In genomic region chr16:10390330-10390729, GRCh38 we compare ENCODE assay signal across 22 cellular contexts. TPM values are rescaled to one million over a fixed set of nuclear protein-coding genes. Genes with fewer than 3 reads are reported as not detected.
A peak's percentile ranks its signal among the peaks of the same experiment; 100 is the strongest.
DNase-seq lines count a peak whose midpoint lies in the region; ATAC-seq, FAIRE-seq and TF ChIP-seq lines count a peak whose summit lies in the region.
"Had no signal": no experiment of that assay in that cellular context is flagged by ENCODE, and none has a peak within 500 bp of the region (broad histone marks: within the 10 kb centered on the region; RNA-seq: fewer than 3 reads in every experiment).

No MANE protein-coding gene starts in this region.

- BruUV-seq in HepG2 (replicated peaks; lab: Mats Ljungman, UMichigan), result no TSS peak

- H3K4me2 ChIP-seq in HepG2 (ENCODE audit: low read depth, low read length), result peak overlapping the region; percentile 99; the same call in 1 of the 2 replicates
- H3K4me2 ChIP-seq: BLaER1 had no signal

- H3K4me1 Mint-ChIP-seq in activated CD4-positive, alpha-beta T cell treated with anti-CD3 and anti-CD28 coated beads, Interleukin-2, amount 10 ng/mL, durations not matched to agents 24 days and 14 days, result peaks cover 34% of the 10 kb centered on the region
- peaks cover 28% of the 10 kb centered on the region for H3K4me1 Mint-ChIP-seq in T-helper 17 cell
- peaks cover 35 to 67% (median 53%) of the 10 kb centered on the region in 7 donors for H3K4me1 Mint-ChIP-seq in naive thymus-derived CD4-positive, alpha-beta T cell

- no peaks in the 10 kb centered on the region for H3K27me3 Mint-ChIP-seq in activated CD4-positive, alpha-beta T cell treated with anti-CD3 and anti-CD28 coated beads, Interleukin-2, amount 10 ng/mL, durations not matched to agents 24 days and 14 days
- H3K27me3 Mint-ChIP-seq in T-helper 17 cell, result no peaks in the 10 kb centered on the region
- peaks cover 0 to 3% (median 0%) of the 10 kb centered on the region in 5 donors for H3K27me3 Mint-ChIP-seq in naive thymus-derived CD4-positive, alpha-beta T cell

- H3K27ac Mint-ChIP-seq in activated CD4-positive, alpha-beta T cell treated with anti-CD3 and anti-CD28 coated beads, Interleukin-2, amount 10 ng/mL, durations not matched to agents 24 days and 14 days, result peak overlapping the region; percentile 48
- H3K27ac Mint-ChIP-seq in T-helper 17 cell, result peak overlapping the region; percentile 67
- H3K27ac Mint-ChIP-seq in naive thymus-derived CD4-positive, alpha-beta T cell, result peak overlapping the region in 7 of 9 donors; percentile 51 to 83 (median 73)
- H3K27ac Mint-ChIP-seq: H9 had no signal

- CTCF ChIA-PET in HepG2 (lab: Yijun Ruan, JAX; ENCODE audit: low intra/inter-chr PET ratio, low total read pairs), result no interaction called here
- CTCF ChIA-PET in naive thymus-derived CD4-positive, alpha-beta T cell (lab: Charles Lee), result no interaction called here

- FAIRE-seq in HepG2 (lab: Jason Lieb, UNC), result no peak
- FAIRE-seq: HTR-8/SVneo had no signal

- TF ChIP-seq CTCF in HepG2 (CRISPR knock-in tag; IDR thresholded peaks at IDR 0.05), result no peak
- TF ChIP-seq CTCF in right lobe of liver (IDR thresholded peaks at IDR 0.05), result no peak

- DNase-seq in activated CD4-positive, alpha-beta T cell treated with anti-CD3 and anti-CD28 coated beads, Interleukin-2, amount 10 ng/mL, durations not matched to agents 24 days and 14 days, result no peak
- no peak for DNase-seq in activated CD4-positive, alpha-beta T cell treated with anti-CD3 and anti-CD28 coated beads for 48 hours
- DNase-seq in HepG2 (ENCODE audit: low spot score) (no peak), right lobe of liver (no peak), T-helper 17 cell (no peak), SK-N-DZ (ENCODE audit: low spot score) (no peak)
- DNase-seq in naive thymus-derived CD4-positive, alpha-beta T cell, result no peak
- DNase-seq: 8988T; Caco-2; H9; MV-4-11; NCI-H1436; NCI-H2029 treated with DMSO at 0.1 percent for 48 hours; NCI-H2171 treated with DMSO at 0.1 percent for 48 hours; NCI-H446 treated with DMSO at 0.1 percent for 48 hours; NK-92 treated with Interleukin-12 subunit alpha and Interleukin-12 subunit beta, amount 100 ng/mL, for 24 hours; OCI-M1; SIG-M5 had no signal

- peaks cover 0 to 6% of the 10 kb centered on the region in 2 experiments; a peak in 2 of 5 replicates for H3K36me3 ChIP-seq in HepG2 (replicated peaks in 1 of 2; ENCODE audit: control insufficient read depth in 1 of 2, insufficient read depth in 2 of 2, low read length in 2 of 2)
- no peaks in the 10 kb centered on the region for H3K36me3 ChIP-seq in right lobe of liver
- peaks cover 0 to 17% (median 0%) of the 10 kb centered on the region in 3 experiments for H3K36me3 ChIP-seq in naive thymus-derived CD4-positive, alpha-beta T cell (ENCODE audit: control insufficient read depth in 2 of 3, insufficient read depth in 3 of 3, low read length in 3 of 3)

- in situ Hi-C loops in HepG2 (cut with HindIII; ENCODE audit: extremely low pct_ligation_motif_present, low pct_unique_long_range_greater_than_20kb), result no loop called here

- ATAC-seq in HepG2 (no peak), right lobe of liver (no peak), T-helper 17 cell (no peak), GM18519 (IDR thresholded peaks at IDR 0.05; ENCODE audit: low FRiP score, unreplicated experiment) (no peak)
- no peak for ATAC-seq in naive thymus-derived CD4-positive, alpha-beta T cell

- TF ChIP-seq RAD21 in HepG2 (CRISPR knock-in tag; IDR thresholded peaks at IDR 0.05), result no peak

- peaks cover 82% of the 10 kb centered on the region for H3K79me2 ChIP-seq in HepG2 (ENCODE audit: insufficient read depth, low read length)

- H3K4me3 Mint-ChIP-seq in activated CD4-positive, alpha-beta T cell treated with anti-CD3 and anti-CD28 coated beads, Interleukin-2, amount 10 ng/mL, durations not matched to agents 24 days and 14 days, result no peak overlapping the region
- H3K4me3 Mint-ChIP-seq in T-helper 17 cell, result no peak overlapping the region
- peak overlapping the region; percentile 45 to 93 (median 64) for H3K4me3 Mint-ChIP-seq in naive thymus-derived CD4-positive, alpha-beta T cell
- H3K4me3 Mint-ChIP-seq: H9 had no signal

- intact Hi-C loops in activated CD4-positive, alpha-beta T cell treated with anti-CD3 and anti-CD28 coated beads, Interleukin-2, amount 10 ng/mL, durations not matched to agents 24 days and 14 days (cut with micrococcal nuclease), result no loop called here
- intact Hi-C loops in HepG2 (cut with micrococcal nuclease; ENCODE audit: unreplicated experiment), result no loop called here
- intact Hi-C loops in right lobe of liver (cut with DNase I), result no loop called here
- intact Hi-C loops in naive thymus-derived CD4-positive, alpha-beta T cell (cut with micrococcal nuclease), result no loop called here

- peaks cover 73% of the 10 kb centered on the region for H3K4me1 ChIP-seq in HepG2 (ENCODE audit: insufficient read depth, low read length)
- peaks cover 0 to 13% (median 6%) of the 10 kb centered on the region in 4 donors for H3K4me1 ChIP-seq in right lobe of liver
- H3K4me1 ChIP-seq in naive thymus-derived CD4-positive, alpha-beta T cell (ENCODE audit: control insufficient read depth in 2 of 2, insufficient read depth in 2 of 2, low read length in 2 of 2), result peaks cover 15 to 16% of the 10 kb centered on the region in 2 donors
- H3K4me1 ChIP-seq: Caco-2 had no signal

- peaks cover 3% of the 10 kb centered on the region for H3K9me3 Mint-ChIP-seq in activated CD4-positive, alpha-beta T cell treated with anti-CD3 and anti-CD28 coated beads, Interleukin-2, amount 10 ng/mL, durations not matched to agents 24 days and 14 days
- peaks cover 0 to 30% (median 17%) of the 10 kb centered on the region in 11 donors for H3K9me3 Mint-ChIP-seq in naive thymus-derived CD4-positive, alpha-beta T cell

- peaks cover 14% of the 10 kb centered on the region; the same call in 1 of the 2 replicates for H4K20me1 ChIP-seq in HepG2 (ENCODE audit: insufficient read depth, low read length)
- H4K20me1 ChIP-seq: BLaER1 had no signal

- H2AFZ ChIP-seq in HepG2 (ENCODE audit: low read length), result no peak overlapping the region

- POLR2A ChIA-PET in HepG2 (lab: Yijun Ruan, JAX), result interaction anchor here (1.6 to 3.0 kb wide), 5 partner anchors 28 to 354 kb away, joined by 4 to 11 read pairs (median 6); partner anchors contain the start of gene NUBP1
- POLR2A ChIA-PET in naive thymus-derived CD4-positive, alpha-beta T cell (lab: Charles Lee), result interaction anchor here (0.6 to 0.7 kb wide), 3 partner anchors 9 to 68 kb away, joined by 3 read pairs; no protein-coding TSS in a partner anchor

- no peak; a peak in 1 of 4 replicates for TF ChIP-seq POLR2A in HepG2 (IDR thresholded peaks at IDR 0.05; ENCODE audit: insufficient read depth in 1 of 2, low read depth in 2 of 2, low read length in 2 of 2)
- no peak for TF ChIP-seq POLR2A in right lobe of liver (IDR thresholded peaks at IDR 0.05)

- peaks cover 44% of the 10 kb centered on the region for H3K36me3 Mint-ChIP-seq in activated CD4-positive, alpha-beta T cell treated with anti-CD3 and anti-CD28 coated beads, Interleukin-2, amount 10 ng/mL, durations not matched to agents 24 days and 14 days (ENCODE audit: low read depth)
- H3K36me3 Mint-ChIP-seq in T-helper 17 cell (ENCODE audit: low read depth), result peaks cover 9% of the 10 kb centered on the region
- peaks cover 6 to 51% (median 45%) of the 10 kb centered on the region in 5 donors for H3K36me3 Mint-ChIP-seq in naive thymus-derived CD4-positive, alpha-beta T cell

- H3K4me3 ChIP-seq in HepG2 (replicated peaks in 1 of 3; ENCODE audit: insufficient read depth in 1 of 3, low read depth in 2 of 3, low read length in 3 of 3) (no peak overlapping the region), right lobe of liver (no peak overlapping the region)
- H3K4me3 ChIP-seq in naive thymus-derived CD4-positive, alpha-beta T cell (ENCODE audit: low read length), result no peak overlapping the region
- H3K4me3 ChIP-seq: BLaER1 had no signal

- TF ChIP-seq EP300 in HepG2 (IDR thresholded peaks at IDR 0.05; ENCODE audit: low read depth in 2 of 2, low read length in 2 of 2) (no peak), HepG2 (CRISPR knock-in tag; IDR thresholded peaks at IDR 0.05; ENCODE audit: borderline replicate concordance) (no peak)

- H3K9me3 ChIP-seq in HepG2 (ENCODE audit: low read length) (no peaks in the 10 kb centered on the region), right lobe of liver (no peaks in the 10 kb centered on the region), T-helper 17 cell (ENCODE audit: control insufficient read depth, low read length, poor library complexity, severe bottlenecking) (no peaks in the 10 kb centered on the region)
- H3K9me3 ChIP-seq in naive thymus-derived CD4-positive, alpha-beta T cell (ENCODE audit: control insufficient read depth in 2 of 3, low read length in 3 of 3), result peaks cover 0 to 6% (median 0%) of the 10 kb centered on the region in 3 experiments
- H3K9me3 ChIP-seq: Caco-2 had no signal

- H3K27ac ChIP-seq in HepG2 (ENCODE audit: extremely low read length, insufficient read depth, low read length), result peak overlapping the region; percentile 46
- H3K27ac ChIP-seq in right lobe of liver, result no peak overlapping the region
- H3K27ac ChIP-seq in naive thymus-derived CD4-positive, alpha-beta T cell (ENCODE audit: low read depth, low read length), result no peak overlapping the region
- H3K27ac ChIP-seq: BLaER1, HL-60 had no signal

- no peak overlapping the region for H3K9ac ChIP-seq in HepG2 (ENCODE audit: insufficient read depth, low read depth, low read length)
- H3K9ac ChIP-seq: BLaER1 had no signal

- H3K27me3 ChIP-seq in HepG2 (ENCODE audit: control insufficient read depth in 1 of 2, insufficient read depth in 2 of 2, low read length in 2 of 2) (no peaks in the 10 kb centered on the region; a peak in 1 of 5 replicates), right lobe of liver (no peaks in the 10 kb centered on the region)
- H3K27me3 ChIP-seq in naive thymus-derived CD4-positive, alpha-beta T cell (ENCODE audit: control insufficient read depth in 2 of 2, insufficient read depth in 2 of 2, low read length in 2 of 2), result no peaks in the 10 kb centered on the region
- H3K27me3 ChIP-seq: BLaER1 had no signal

RNA-seq across cellular contexts. Expression of gene ATF7IP2, which starts 4.5 kb away (rescaled TPM):
- total RNA-seq in activated CD4-positive, alpha-beta T cell treated with anti-CD3 and anti-CD28 coated beads, Interleukin-2, amount 10 ng/mL, durations not matched to agents 24 days and 14 days, result 22.3 and 23.4 TPM in 2 replicates
- 98.1 and 117 TPM in 2 replicates for total RNA-seq in HepG2 (2016; rRNA removed; fragmentation: Illumina TruSeq; extraction: Trizol)
- 101 and 109 TPM in 2 replicates for total RNA-seq in HepG2 (2016; cell fraction: cytosol; rRNA removed; fragmentation: Illumina TruSeq; extraction: Trizol; ENCODE audit: low read depth)
- 106 and 115 TPM in 2 replicates for total RNA-seq in HepG2 (2016; cell fraction: insoluble cytoplasmic fraction; rRNA removed; fragmentation: Illumina TruSeq; extraction: Trizol)
- total RNA-seq in HepG2 (2016; cell fraction: membrane; rRNA removed; fragmentation: Illumina TruSeq; extraction: Trizol), result 107 and 129 TPM in 2 replicates
- 161 and 171 TPM in 2 replicates for total RNA-seq in HepG2 (2016; cell fraction: nucleus; rRNA removed; fragmentation: Illumina TruSeq; extraction: Trizol)
- polyA plus RNA-seq in HepG2 (2011; rRNA removed), result 128 and 217 TPM in 2 replicates
- 62.4 and 72.6 TPM in 2 replicates for polyA plus RNA-seq in HepG2 (2011; cell fraction: cytosol; rRNA removed)
- polyA plus RNA-seq in HepG2 (2011; cell fraction: nucleus; rRNA removed), result 208 and 219 TPM in 2 replicates
- polyA plus RNA-seq in HepG2 (2012), result 35.1 and 53.6 TPM in 2 replicates
- 30.6 and 34.0 TPM in 2 replicates for polyA plus RNA-seq in HepG2 (2016; cell fraction: cytosol; fragmentation: Illumina TruSeq; extraction: Trizol; ENCODE audit: low read depth)
- polyA plus RNA-seq in HepG2 (2016; cell fraction: insoluble cytoplasmic fraction; fragmentation: Illumina TruSeq; extraction: Trizol; ENCODE audit: low read depth), result 100 and 111 TPM in 2 replicates
- 46.8 and 54.0 TPM in 2 replicates for polyA plus RNA-seq in HepG2 (2016; cell fraction: membrane; fragmentation: Illumina TruSeq; extraction: Trizol; ENCODE audit: low read depth)
- 251 and 257 TPM in 2 replicates for polyA plus RNA-seq in HepG2 (2016; cell fraction: nucleus; fragmentation: Illumina TruSeq; extraction: Trizol; ENCODE audit: insufficient read depth, low read depth)
- 0.33 and 64.9 TPM in 2 replicates for polyA minus RNA-seq in HepG2 (2011; rRNA and poly(A)+ RNA removed; ENCODE audit: low replicate concordance)
- polyA minus RNA-seq in HepG2 (2011; cell fraction: cytosol; rRNA and poly(A)+ RNA removed), result 15.6 and 16.1 TPM in 2 replicates
- 264 and 280 TPM in 2 replicates for polyA minus RNA-seq in HepG2 (2011; cell fraction: nucleus; rRNA and poly(A)+ RNA removed)
- total RNA-seq in right lobe of liver, result 10 to 100 TPM; 13.0 to 42.8 (median 24.0) TPM
- 10 to 100 TPM; 84.6 to 86.7 TPM for total RNA-seq in T-helper 17 cell
- total RNA-seq in naive thymus-derived CD4-positive, alpha-beta T cell, result 10 to 100 TPM; 56.5 to 75.5 (median 67.1) TPM
- 100 to 1,000 TPM; 148 to 304 TPM for polyA plus RNA-seq in naive thymus-derived CD4-positive, alpha-beta T cell
- 0.16 and 0.31 TPM in 2 replicates for polyA plus RNA-seq in SK-N-DZ (2014; cell fraction: cytosol; rRNA removed)
- polyA plus RNA-seq in SK-N-DZ (2014; cell fraction: nucleus; rRNA removed), result 0.28 TPM in 1 of 2 replicates, not detected in the other

Comparison
In these comparisons a context has a peak if more than half of its experiments do, and no peak if none do; other contexts are left out.
1. H3K4me3 Mint-ChIP-seq: peak in naive thymus-derived CD4-positive, alpha-beta T cell (10 of 10); none in activated CD4-positive, alpha-beta T cell treated with anti-CD3 and anti-CD28 coated beads, Interleukin-2, amount 10 ng/mL, durations not matched to agents 24 days and 14 days (single experiment) and T-helper 17 cell (single experiment).
2. Peak in every context shown above with its lines, with median percentiles within 50 percentile points of each other: H3K27ac Mint-ChIP-seq.